Comparison of ENCODE assay signal across 26 cellular contexts in genomic region chrX:2410279-2411020, GRCh38.
DNase-seq lines count a peak whose midpoint lies in the region; ATAC-seq and TF ChIP-seq lines count a peak whose summit lies in the region.
"Had no signal": no experiment of that assay in that cellular context is flagged by ENCODE, and none has a peak within 500 bp of the region (broad histone marks: within the 10 kb centered on the region; RNA-seq: fewer than 3 reads in every experiment).

No MANE protein-coding gene starts in this region.

- 85% methylated on average over 12 of the region's 12 CpGs for WGBS in smooth muscle cell (ENCODE audit: low lambda C conversion rate)

- ATAC-seq in esophagus mucosa (peak; percentile 18), mucosa of descending colon (peak; percentile 92), GM21619 (IDR thresholded peaks at IDR 0.05; ENCODE audit: unreplicated experiment) (no peak)
- ATAC-seq: gastrocnemius medialis; K562; stimulated activated effector memory CD8-positive, alpha-beta T cell treated with anti-CD3 and anti-CD28 coated beads, Interleukin-12 subunit alpha, Interleukin-12 subunit beta, amount 100 ng/mL, for 72 hours had no signal

- H3K27me3 ChIP-seq in HUES48 (ENCODE audit: control insufficient read depth, insufficient read depth, low read length) (no peaks in the 10 kb centered on the region), smooth muscle cell (ENCODE audit: low read depth) (no peaks in the 10 kb centered on the region)
- H3K27me3 ChIP-seq: BLaER1 treated with 17β-estradiol and CSF1 and Interleukin-3, amounts not matched to agents 10 nM and 100 nM; dorsolateral prefrontal cortex; gastrocnemius medialis had no signal

- DNase-seq in mucosa of descending colon (peak; percentile 60 to 71 (median 66)), smooth muscle cell (lab: John Stamatoyannopoulos, UW; ENCODE audit: unreplicated experiment) (no peak), T-helper 2 cell (no peak), NCI-H345 (lab: John Stamatoyannopoulos, UW) (no peak), DMS114 treated with DMSO at 0.1 percent for 48 hours (lab: John Stamatoyannopoulos, UW; ENCODE audit: unreplicated experiment) (no peak)
- DNase-seq: activated CD4-positive, alpha-beta memory T cell treated with anti-CD3 and anti-CD28 coated beads for 36 hours; activated CD4-positive, CD25-positive, alpha-beta regulatory T cell treated with anti-CD3 and anti-CD28 coated beads, Interleukin-2, amount 50 U/mL, for 72 hours; activated CD8-positive, alpha-beta memory T cell treated with anti-CD3 and anti-CD28 coated beads, Interleukin-2, amount 50 U/mL, for 4 hours; activated naive CD4-positive, alpha-beta T cell treated with anti-CD3 and anti-CD28 coated beads for 36 hours; DMS79; dorsolateral prefrontal cortex; gastrocnemius medialis; H7; NCI-H1092 treated with DMSO at 0.1 percent for 48 hours; NCI-H1694 treated with DMSO at 0.1 percent for 48 hours; NCI-H446 treated with DMSO at 0.1 percent for 48 hours; NCI-H774; nucleus accumbens; SHP77 treated with DMSO at 0.1 percent for 48 hours; trophoblast cell had no signal

- peaks cover 3% of the 10 kb centered on the region for H3K79me2 ChIP-seq in smooth muscle cell (ENCODE audit: low read depth)

- intact Hi-C loops in mucosa of descending colon (cut with DNase I, micrococcal nuclease) = no loop called here

- no peak for TF ChIP-seq CTCF in mucosa of descending colon (IDR thresholded peaks at IDR 0.05)
- TF ChIP-seq CTCF in smooth muscle cell (IDR thresholded peaks at IDR 0.05; ENCODE audit: borderline replicate concordance, insufficient read depth, poor library complexity, severe bottlenecking) = no peak

- H3K9ac ChIP-seq in HUES48 (ENCODE audit: low read depth, low read length) = no peak overlapping the region
- H3K9ac ChIP-seq in smooth muscle cell (ENCODE audit: low read depth) = no peak overlapping the region
- H3K9ac ChIP-seq: BLaER1 treated with 17β-estradiol and CSF1 and Interleukin-3, amounts not matched to agents 10 nM and 100 nM had no signal

- H3K4me3 ChIP-seq in HUES48 (ENCODE audit: low read depth, low read length) = no peak overlapping the region
- H3K4me3 ChIP-seq in mucosa of descending colon = no peak overlapping the region
- peak overlapping the region; percentile 23 for H3K4me3 ChIP-seq in smooth muscle cell
- H3K4me3 ChIP-seq: BLaER1 treated with 17β-estradiol and CSF1 and Interleukin-3, amounts not matched to agents 10 nM and 100 nM; dorsolateral prefrontal cortex; gastrocnemius medialis; K562 had no signal

- H3K4me2 ChIP-seq in smooth muscle cell = no peak overlapping the region

- peaks cover 4% of the 10 kb centered on the region for H4K20me1 ChIP-seq in smooth muscle cell (ENCODE audit: low read depth)
- H4K20me1 ChIP-seq: BLaER1 treated with 17β-estradiol and CSF1 and Interleukin-3, amounts not matched to agents 10 nM and 100 nM had no signal

- H3K36me3 ChIP-seq in HUES48 (ENCODE audit: control insufficient read depth, insufficient read depth, low read length) = peaks cover 22% of the 10 kb centered on the region
- no peaks in the 10 kb centered on the region for H3K36me3 ChIP-seq in mucosa of descending colon (ENCODE audit: low read depth)
- peaks cover 18% of the 10 kb centered on the region for H3K36me3 ChIP-seq in smooth muscle cell (ENCODE audit: low read depth)
- H3K36me3 ChIP-seq: gastrocnemius medialis had no signal

- no peaks in the 10 kb centered on the region for H3K4me1 ChIP-seq in HUES48 (ENCODE audit: control insufficient read depth, insufficient read depth, low read length)
- no peaks in the 10 kb centered on the region for H3K4me1 ChIP-seq in mucosa of descending colon (ENCODE audit: low read depth)
- no peaks in the 10 kb centered on the region for H3K4me1 ChIP-seq in smooth muscle cell (ENCODE audit: low read depth)
- H3K4me1 ChIP-seq: gastrocnemius medialis had no signal

- H3K9me3 ChIP-seq in HUES48 (ENCODE audit: control insufficient read depth, insufficient read depth, low read length) (peaks cover 10% of the 10 kb centered on the region), mucosa of descending colon (peaks cover 9% of the 10 kb centered on the region), smooth muscle cell (replicated peaks; ENCODE audit: low read depth) (no peaks in the 10 kb centered on the region)

- no peak overlapping the region for H2AFZ ChIP-seq in smooth muscle cell (ENCODE audit: low read depth)

- peak overlapping the region; percentile 29 for H3K27ac ChIP-seq in HUES48 (ENCODE audit: low read depth, low read length)
- no peak overlapping the region for H3K27ac ChIP-seq in smooth muscle cell (ENCODE audit: low read depth)
- H3K27ac ChIP-seq: BLaER1 treated with 17β-estradiol and CSF1 and Interleukin-3, amounts not matched to agents 10 nM and 100 nM; dorsolateral prefrontal cortex; gastrocnemius medialis had no signal

- no peaks in the 10 kb centered on the region for H3F3A ChIP-seq in smooth muscle cell (ENCODE audit: low read depth)

Comparison
In these comparisons a context has a peak if more than half of its experiments do, and no peak if none do; other contexts are left out.
1. DNase-seq: peak in mucosa of descending colon (3 of 3); none in smooth muscle cell (single experiment), T-helper 2 cell (0 of 5), NCI-H345 (single experiment) and DMS114 treated with DMSO at 0.1 percent for 48 hours (single experiment).